ENCODE assay signal across 20 cellular contexts in genomic region chr12:53518381-53518780, GRCh38. TPM values are rescaled to one million over a fixed set of nuclear protein-coding genes. Genes with fewer than 3 reads are reported as not detected.
"Had no signal": no experiment of that assay in that cellular context is flagged by ENCODE, and none has a peak within 500 bp of the region (broad histone marks: within the 10 kb centered on the region; RNA-seq: fewer than 3 reads in every experiment).

No MANE protein-coding gene starts in this region.

- H3K9me3 ChIP-seq: right lobe of liver, tibial nerve, uterus had no signal

- H3K27ac ChIP-seq: right lobe of liver, tibial nerve, uterus had no signal

- H3K27me3 ChIP-seq: right lobe of liver, tibial nerve, uterus had no signal

- DNase-seq: activated CD4-positive, alpha-beta memory T cell treated with anti-CD3 and anti-CD28 coated beads for 36 hours; activated CD4-positive, alpha-beta T cell treated with anti-CD3 and anti-CD28 coated beads for 36 hours; activated CD8-positive, alpha-beta memory T cell treated with anti-CD3 and anti-CD28 coated beads, Interleukin-2, amount 10 ng/mL, durations not matched to agents 7 days and 5 days; activated naive CD4-positive, alpha-beta T cell treated with anti-CD3 and anti-CD28 coated beads, Interleukin-2, amount 10 ng/mL, durations not matched to agents 7 days and 5 days; activated T-cell treated with anti-CD3 and anti-CD28 coated beads, Interleukin-2, amount 50 U/mL, for 1 hour; erythroblast; foreskin fibroblast; right lobe of liver; stimulated activated CD4-positive, alpha-beta T cell treated with anti-CD3 and anti-CD28 coated beads, Interleukin-4, amount 100 ng/mL, for 4 hours; stimulated activated CD8-positive, alpha-beta memory T cell treated with anti-CD3 and anti-CD28 coated beads, Interleukin-4, amount 100 ng/mL, for 48 hours; stimulated activated naive CD4-positive, alpha-beta T cell treated with Interleukin-2 at 50 U/mL for 16 hours; substantia nigra; uterus had no signal

- H3K4me2 ChIP-seq: smooth muscle cell had no signal

- H3K4me1 ChIP-seq: right lobe of liver, tibial nerve, uterus had no signal

- ATAC-seq: activated CD4-positive, alpha-beta T cell treated with anti-CD3 and anti-CD28 coated beads for 36 hours; activated CD8-positive, alpha-beta memory T cell treated with anti-CD3 and anti-CD28 coated beads, Interleukin-2, amount 10 ng/mL, durations not matched to agents 7 days and 5 days; right lobe of liver had no signal

- H3K4me3 ChIP-seq: lung, right lobe of liver, smooth muscle cell, tibial nerve, uterus had no signal

- H3K36me3 ChIP-seq: uterus had no signal

RNA-seq across cellular contexts. Expression of gene NPFF, which starts 11.1 kb away (rescaled TPM):
- total RNA-seq: activated CD4-positive, alpha-beta T cell treated with anti-CD3 and anti-CD28 coated beads for 36 hours; activated CD8-positive, alpha-beta memory T cell treated with anti-CD3 and anti-CD28 coated beads, Interleukin-2, amount 10 ng/mL, durations not matched to agents 7 days and 5 days; cardiac septum; lung; neural crest cell; osteocyte; pulmonary artery endothelial cell; right lobe of liver; smooth muscle cell; tibial nerve; uterus had no signal
